Comparison of ENCODE assay signal across 10 cellular contexts in genomic region chr2:233098615-233099014, GRCh38. TPM values are rescaled to one million over a fixed set of nuclear protein-coding genes. Genes with fewer than 3 reads are reported as not detected.
DNase-seq lines count a peak whose midpoint lies in the region; ATAC-seq, FAIRE-seq and TF ChIP-seq lines count a peak whose summit lies in the region.
"Had no signal": no experiment of that assay in that cellular context is flagged by ENCODE, and none has a peak within 500 bp of the region (broad histone marks: within the 10 kb centered on the region; RNA-seq: fewer than 3 reads in every experiment).

No MANE protein-coding gene starts in this region.

- H3K4me3 ChIP-seq in endothelial cell of umbilical vein (replicated peaks in 1 of 3; ENCODE audit: insufficient read depth in 1 of 3, low read depth in 1 of 3, low read length in 3 of 3) = no peak overlapping the region
- H3K4me3 ChIP-seq: breast epithelium had no signal

- TF ChIP-seq POLR2A in endothelial cell of umbilical vein (IDR thresholded peaks at IDR 0.05; ENCODE audit: low read depth, low read length) = no peak

- H3K27ac Mint-ChIP-seq in osteocyte (ENCODE audit: unreplicated experiment) = no peak overlapping the region

- no peak for DNase-seq in D721Med (ENCODE audit: insufficient read length, low spot score)
- DNase-seq in endothelial cell of umbilical vein (ENCODE audit: low read depth, low spot score) = no peak
- no peak for DNase-seq in osteocyte (ENCODE audit: extremely low spot score, unreplicated experiment)
- no peak for DNase-seq in NCI-H1105 treated with DMSO at 0.1 percent for 48 hours (lab: John Stamatoyannopoulos, UW)

- no peak overlapping the region for H3K27ac ChIP-seq in endothelial cell of umbilical vein (ENCODE audit: insufficient read depth, low read depth, low read length)
- H3K27ac ChIP-seq: breast epithelium had no signal

- POLR2A ChIA-PET in endothelial cell of umbilical vein (lab: Charles Lee) = no interaction called here

- no peak overlapping the region for H3K4me3 Mint-ChIP-seq in osteocyte (ENCODE audit: unreplicated experiment)

- peaks cover 4% of the 10 kb centered on the region for H3K4me1 ChIP-seq in endothelial cell of umbilical vein (ENCODE audit: control insufficient read depth, extremely low read depth, insufficient read depth, low read length)
- H3K4me1 ChIP-seq: breast epithelium had no signal

- TF ChIP-seq CTCF in D721Med (IDR thresholded peaks at IDR 0.05; ENCODE audit: insufficient read depth, missing control alignments) = peak; percentile 42
- peak; percentile 8 to 15 for TF ChIP-seq CTCF in endothelial cell of umbilical vein (IDR thresholded peaks at IDR 0.05; ENCODE audit: extremely low read depth in 1 of 2, insufficient read depth in 1 of 2, low read depth in 1 of 2, low read length in 2 of 2)
- peak; percentile 46 for TF ChIP-seq CTCF in osteocyte (IDR thresholded peaks at IDR 0.05)

- H3K27me3 ChIP-seq in endothelial cell of umbilical vein (ENCODE audit: control insufficient read depth in 2 of 2, insufficient read depth in 2 of 2, low read length in 2 of 2) = no peaks in the 10 kb centered on the region
- H3K27me3 ChIP-seq: breast epithelium had no signal

- peak; percentile 58 for TF ChIP-seq RAD21 in Ishikawa (IDR thresholded peaks at IDR 0.05; ENCODE audit: low read depth)

- BruUV-seq in endothelial cell of umbilical vein (replicated peaks; lab: Mats Ljungman, UMichigan) = no TSS peak

- CTCF ChIA-PET in endothelial cell of umbilical vein (lab: Charles Lee) = interaction anchor here (1.1 kb wide), 2 partner anchors 9 to 14 kb away, joined by 3 read pairs; no protein-coding TSS in a partner anchor

- H3K36me3 ChIP-seq in endothelial cell of umbilical vein (ENCODE audit: control insufficient read depth in 2 of 2, extremely low read depth in 1 of 2, insufficient read depth in 2 of 2, low read length in 2 of 2) = peaks cover 0 to 3% of the 10 kb centered on the region in 2 experiments
- H3K36me3 ChIP-seq: breast epithelium had no signal

- no peaks in the 10 kb centered on the region for H3K36me3 Mint-ChIP-seq in osteocyte (ENCODE audit: unreplicated experiment)

- dilution Hi-C loops in endothelial cell of umbilical vein (cut with MboI; ENCODE audit: extremely low pct_ligation_motif_present, low sequenced_read_pairs) = no loop called here

- ATAC-seq in GM21528 (IDR thresholded peaks at IDR 0.05; ENCODE audit: low FRiP score, unreplicated experiment) = no peak
- no peak for ATAC-seq in GM21390 (IDR thresholded peaks at IDR 0.05; ENCODE audit: unreplicated experiment)
- ATAC-seq in GM21825 (IDR thresholded peaks at IDR 0.05; ENCODE audit: unreplicated experiment) = no peak
- ATAC-seq: activated CD4-positive, CD25-positive, alpha-beta regulatory T cell treated with anti-CD3 and anti-CD28 coated beads, Interleukin-2, amount 50 U/mL, for 24 hours had no signal

- H3K9me1 ChIP-seq in endothelial cell of umbilical vein (replicated peaks; ENCODE audit: control insufficient read depth, extremely low read depth, insufficient read depth, low read length) = no peaks in the 10 kb centered on the region

- intact Hi-C loops in endothelial cell of umbilical vein (cut with micrococcal nuclease) = no loop called here

- FAIRE-seq in D721Med (lab: Jason Lieb, UNC) (no peak), endothelial cell of umbilical vein (lab: Jason Lieb, UNC) (no peak)

- H4K20me1 ChIP-seq in endothelial cell of umbilical vein (replicated peaks; ENCODE audit: control insufficient read depth, extremely low read depth, insufficient read depth, low read length) = no peaks in the 10 kb centered on the region

- no peak overlapping the region for H3K4me2 ChIP-seq in endothelial cell of umbilical vein (ENCODE audit: insufficient read depth, low read length)

- H2AFZ ChIP-seq in endothelial cell of umbilical vein (ENCODE audit: low read depth, low read length) = no peak overlapping the region

- H3K4me1 Mint-ChIP-seq in osteocyte (ENCODE audit: unreplicated experiment) = no peaks in the 10 kb centered on the region

- peaks cover 40% of the 10 kb centered on the region for H3K27me3 Mint-ChIP-seq in osteocyte (ENCODE audit: unreplicated experiment)

- no peak overlapping the region for H3K9ac ChIP-seq in endothelial cell of umbilical vein (replicated peaks; ENCODE audit: extremely low read depth, insufficient read depth, low read length)

- H3K9me3 ChIP-seq in endothelial cell of umbilical vein (replicated peaks; ENCODE audit: control insufficient read depth, insufficient read depth, low read length) = no peaks in the 10 kb centered on the region
- H3K9me3 ChIP-seq: breast epithelium had no signal

- no peak for TF ChIP-seq EP300 in Ishikawa (IDR thresholded peaks at IDR 0.05; ENCODE audit: borderline replicate concordance)

- H3K79me2 ChIP-seq in endothelial cell of umbilical vein (ENCODE audit: control insufficient read depth, insufficient read depth, low read length) = peaks cover under 1% of the 10 kb centered on the region

- no peaks in the 10 kb centered on the region for H3K9me3 Mint-ChIP-seq in osteocyte (ENCODE audit: unreplicated experiment)

TF ChIP-seq in Ishikawa, 13 proteins besides CTCF, POLR2A, EP300 and RAD21 (continues in another document):
- TF ChIP-seq TCF12 (IDR thresholded peaks at IDR 0.05; ENCODE audit: low read depth) (no peak), ZBTB7A (IDR thresholded peaks at IDR 0.05; ENCODE audit: low read depth) (0 out of 2 replicates have a peak, but pooled peaks have one; percentile 39), CEBPB (IDR thresholded peaks at IDR 0.05) (no peak)
- TF ChIP-seq, protein P1, sequence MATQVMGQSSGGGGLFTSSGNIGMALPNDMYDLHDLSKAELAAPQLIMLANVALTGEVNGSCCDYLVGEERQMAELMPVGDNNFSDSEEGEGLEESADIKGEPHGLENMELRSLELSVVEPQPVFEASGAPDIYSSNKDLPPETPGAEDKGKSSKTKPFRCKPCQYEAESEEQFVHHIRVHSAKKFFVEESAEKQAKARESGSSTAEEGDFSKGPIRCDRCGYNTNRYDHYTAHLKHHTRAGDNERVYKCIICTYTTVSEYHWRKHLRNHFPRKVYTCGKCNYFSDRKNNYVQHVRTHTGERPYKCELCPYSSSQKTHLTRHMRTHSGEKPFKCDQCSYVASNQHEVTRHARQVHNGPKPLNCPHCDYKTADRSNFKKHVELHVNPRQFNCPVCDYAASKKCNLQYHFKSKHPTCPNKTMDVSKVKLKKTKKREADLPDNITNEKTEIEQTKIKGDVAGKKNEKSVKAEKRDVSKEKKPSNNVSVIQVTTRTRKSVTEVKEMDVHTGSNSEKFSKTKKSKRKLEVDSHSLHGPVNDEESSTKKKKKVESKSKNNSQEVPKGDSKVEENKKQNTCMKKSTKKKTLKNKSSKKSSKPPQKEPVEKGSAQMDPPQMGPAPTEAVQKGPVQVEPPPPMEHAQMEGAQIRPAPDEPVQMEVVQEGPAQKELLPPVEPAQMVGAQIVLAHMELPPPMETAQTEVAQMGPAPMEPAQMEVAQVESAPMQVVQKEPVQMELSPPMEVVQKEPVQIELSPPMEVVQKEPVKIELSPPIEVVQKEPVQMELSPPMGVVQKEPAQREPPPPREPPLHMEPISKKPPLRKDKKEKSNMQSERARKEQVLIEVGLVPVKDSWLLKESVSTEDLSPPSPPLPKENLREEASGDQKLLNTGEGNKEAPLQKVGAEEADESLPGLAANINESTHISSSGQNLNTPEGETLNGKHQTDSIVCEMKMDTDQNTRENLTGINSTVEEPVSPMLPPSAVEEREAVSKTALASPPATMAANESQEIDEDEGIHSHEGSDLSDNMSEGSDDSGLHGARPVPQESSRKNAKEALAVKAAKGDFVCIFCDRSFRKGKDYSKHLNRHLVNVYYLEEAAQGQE (IDR thresholded peaks at IDR 0.05; ENCODE audit: low read depth) = no peak

TF ChIP-seq in endothelial cell of umbilical vein, 7 proteins besides CTCF, POLR2A, EP300 and RAD21:
- TF ChIP-seq MYC (IDR thresholded peaks at IDR 0.05; ENCODE audit: low read depth, low read length) (no peak), EZH2 (IDR thresholded peaks at IDR 0.05; ENCODE audit: borderline replicate concordance, low read depth, low read length, severe bottlenecking) (no peak), POLR2AphosphoS5 (IDR thresholded peaks at IDR 0.05; ENCODE audit: insufficient read depth, low read depth, low read length) (no peak), MAX (IDR thresholded peaks at IDR 0.05; ENCODE audit: insufficient read depth, insufficient read length) (no peak), JUN (IDR thresholded peaks at IDR 0.05; ENCODE audit: borderline replicate concordance, insufficient read depth, insufficient read length, low read depth) (no peak), FOS (IDR thresholded peaks at IDR 0.05; ENCODE audit: borderline replicate concordance, insufficient read depth, low read length) (no peak), GATA2 (IDR thresholded peaks at IDR 0.05; ENCODE audit: insufficient read depth, insufficient read length, low read depth, low read length) (no peak)

RNA-seq across cellular contexts. Expression of gene INPP5D, which starts 38.5 kb away (rescaled TPM):
- total RNA-seq in endothelial cell of umbilical vein (43.3 and 46.6 TPM in 2 replicates), osteocyte (0.31 and 0.40 TPM in 2 replicates)
- polyA plus RNA-seq in endothelial cell of umbilical vein = 10.6 and 13.9 TPM in 2 replicates
- polyA plus RNA-seq in endothelial cell of umbilical vein (2011; cell fraction: cytosol; rRNA removed) = 11.0 and 12.0 TPM in 2 replicates
- polyA plus RNA-seq in endothelial cell of umbilical vein (2011; cell fraction: nucleus; rRNA removed) = 49.8 and 57.0 TPM in 2 replicates
- 19.0 and 27.4 TPM in 2 replicates for polyA plus RNA-seq in endothelial cell of umbilical vein (2012)
- polyA minus RNA-seq in endothelial cell of umbilical vein = 59.2 and 63.4 TPM in 2 replicates
- polyA minus RNA-seq in endothelial cell of umbilical vein (2011; cell fraction: cytosol; rRNA and poly(A)+ RNA removed) = not detected
- 45.5 and 56.7 TPM in 2 replicates for polyA minus RNA-seq in endothelial cell of umbilical vein (2011; cell fraction: nucleus; rRNA and poly(A)+ RNA removed)

Comparison
In these comparisons a context has a peak if more than half of its experiments do, and no peak if none do; other contexts are left out.
1. RNA of gene INPP5D, which starts 38.5 kb away (total RNA-seq): 43.3 to 46.6 TPM in endothelial cell of umbilical vein; 0.31 to 0.40 TPM in osteocyte; every median in the first group is over 10 times any median in the second.
2. Peak in every context shown above with its lines, with median percentiles within 50 percentile points of each other: CTCF ChIP-seq.